ENCODE assay signal across 11 cellular contexts in genomic region chr6:1595271-1596087, GRCh38. TPM values are rescaled to one million over a fixed set of nuclear protein-coding genes. Genes with fewer than 3 reads are reported as not detected.
DNase-seq lines count a peak whose midpoint lies in the region; ATAC-seq and TF ChIP-seq lines count a peak whose summit lies in the region.
"Had no signal": no experiment of that assay in that cellular context is flagged by ENCODE, and none has a peak within 500 bp of the region (broad histone marks: within the 10 kb centered on the region; RNA-seq: fewer than 3 reads in every experiment).

No MANE protein-coding gene starts in this region.

- no peak for ATAC-seq in Right ventricle myocardium superior (ENCODE audit: poor library complexity)
- no peak for ATAC-seq in GM21381 (IDR thresholded peaks at IDR 0.05; ENCODE audit: unreplicated experiment)

- H3K27me3 ChIP-seq in left ventricle myocardium inferior (ENCODE audit: low read depth) (peaks cover 65% of the 10 kb centered on the region), muscle layer of colon (ENCODE audit: control insufficient read depth in 1 of 2, insufficient read depth in 2 of 2, low read length in 2 of 2) (peaks cover 1 to 32% of the 10 kb centered on the region in 2 donors), esophagus squamous epithelium (peaks cover 0 to 95% (median 1%) of the 10 kb centered on the region in 4 donors)

- H3K4me1 ChIP-seq in left ventricle myocardium inferior, result peaks cover 10% of the 10 kb centered on the region
- H3K4me1 ChIP-seq in muscle layer of colon (ENCODE audit: insufficient read depth, low read length), result peaks cover 7% of the 10 kb centered on the region
- H3K4me1 ChIP-seq in esophagus squamous epithelium, result peaks cover 0 to 8% (median 7%) of the 10 kb centered on the region in 3 donors
- H3K4me1 ChIP-seq: uterus had no signal

- no peaks in the 10 kb centered on the region for H3K36me3 ChIP-seq in left ventricle myocardium inferior
- no peaks in the 10 kb centered on the region for H3K36me3 ChIP-seq in muscle layer of colon (ENCODE audit: insufficient read depth, low read length)
- no peaks in the 10 kb centered on the region for H3K36me3 ChIP-seq in esophagus squamous epithelium
- H3K36me3 ChIP-seq: uterus had no signal

- 54 to 66% methylated on average over 11 to 23 of the region's 28 CpGs for WGBS in esophagus squamous epithelium, 2 donors

- H3K4me3 ChIP-seq in left ventricle myocardium inferior (peak overlapping the region; percentile 39), WI38 (ENCODE audit: low read depth, low read length) (peak overlapping the region; percentile 51), muscle layer of colon (ENCODE audit: low read depth in 1 of 2, low read length in 2 of 2) (peak overlapping the region; percentile 18 to 43), esophagus squamous epithelium (peak overlapping the region in 1 of 4 donors; percentile 50)
- H3K4me3 ChIP-seq: uterus had no signal

- H3K27ac ChIP-seq in left ventricle myocardium inferior (replicated peaks) (no peak overlapping the region), muscle layer of colon (ENCODE audit: low read depth, low read length) (no peak overlapping the region), esophagus squamous epithelium (no peak overlapping the region)
- H3K27ac ChIP-seq: uterus had no signal

- TF ChIP-seq CTCF in left ventricle myocardium inferior (IDR thresholded peaks at IDR 0.05; ENCODE audit: borderline replicate concordance) (no peak), WI38 (IDR thresholded peaks at IDR 0.05; ENCODE audit: low read depth, low read length) (no peak), esophagus squamous epithelium (IDR thresholded peaks at IDR 0.05) (no peak)

- DNase-seq in left ventricle myocardium inferior, result no peak
- no peak for DNase-seq in Right ventricle myocardium superior
- DNase-seq in esophagus squamous epithelium (lab: John Stamatoyannopoulos, UW), result no peak
- DNase-seq in DMS153 (lab: John Stamatoyannopoulos, UW), result no peak
- no peak for DNase-seq in AG20443 (ENCODE audit: low spot score)
- DNase-seq: cerebellar nuclear complex, NCI-H226 had no signal

- H3K9me3 ChIP-seq in left ventricle myocardium inferior (replicated peaks), result no peaks in the 10 kb centered on the region
- H3K9me3 ChIP-seq in muscle layer of colon (ENCODE audit: low read length), result no peaks in the 10 kb centered on the region
- no peaks in the 10 kb centered on the region for H3K9me3 ChIP-seq in esophagus squamous epithelium
- H3K9me3 ChIP-seq: uterus had no signal

- no peak overlapping the region for H3K9ac ChIP-seq in muscle layer of colon (ENCODE audit: low read length)

- TF ChIP-seq POLR2A in esophagus squamous epithelium (IDR thresholded peaks at IDR 0.05), result no peak

- intact Hi-C loops in left ventricle myocardium inferior (cut with micrococcal nuclease) (loop anchor here (5.0 to 10.0 kb wide), 5 partner anchors 757 to 1152 kb away; no protein-coding TSS in a partner anchor), Right ventricle myocardium superior (cut with DNase I) (loop anchor here (5.0 to 10.0 kb wide), 2 partner anchors 757 to 849 kb away; no protein-coding TSS in a partner anchor), esophagus squamous epithelium (cut with DNase I) (loop anchor here (5.0 kb wide), 1 partner anchor 1157 kb away; the partner anchor contains the start of gene MYLK4)

RNA-seq across cellular contexts. Expression of gene FOXC1, which starts 14.2 kb away (rescaled TPM):
- 7.1 TPM for total RNA-seq in left ventricle myocardium inferior
- 3.5 TPM for total RNA-seq in Right ventricle myocardium superior
- 1 to 10 TPM; 2.2 to 6.0 (median 3.4) TPM for total RNA-seq in esophagus squamous epithelium
